In genomic region chr1:160400646-160401486, GRCh38 we compare ENCODE assay signal across 8 cellular contexts. TPM values are rescaled to one million over a fixed set of nuclear protein-coding genes. Genes with fewer than 3 reads are reported as not detected.
DNase-seq lines count a peak whose midpoint lies in the region; ATAC-seq and TF ChIP-seq lines count a peak whose summit lies in the region.

No MANE protein-coding gene starts in this region.

- H3K36me3 ChIP-seq in BE2C = no peaks in the 10 kb centered on the region
- H3K36me3 ChIP-seq in lower lobe of right lung = no peaks in the 10 kb centered on the region
- no peaks in the 10 kb centered on the region for H3K36me3 ChIP-seq in upper lobe of left lung

- TF ChIP-seq CTCF in BE2C (IDR thresholded peaks at IDR 0.05; ENCODE audit: low read depth, low read length) = no peak
- no peak for TF ChIP-seq CTCF in cardiac fibroblast (IDR thresholded peaks at IDR 0.05; ENCODE audit: low read depth, low read length)
- no peak for TF ChIP-seq CTCF in lower lobe of right lung (IDR thresholded peaks at IDR 0.05)
- TF ChIP-seq CTCF in upper lobe of left lung (IDR thresholded peaks at IDR 0.05) = no peak

- DNase-seq in BE2C (no peak), cardiac fibroblast (ENCODE audit: low read depth in 2 of 2) (no peak), lower lobe of right lung (no peak), upper lobe of left lung (peak in 1 of 2 donors; percentile 84), GM19240 (ENCODE audit: insufficient read length, low spot score) (no peak)
- no peak for DNase-seq in Jurkat, Clone E6-1 (ENCODE audit: low read depth, low spot score)

- ATAC-seq in lower lobe of right lung (peak; percentile 35 to 43), upper lobe of left lung (ENCODE audit: low FRiP score in 2 of 2) (peak in 1 of 2 donors; percentile 33), GM18502 (IDR thresholded peaks at IDR 0.05; ENCODE audit: poor library complexity, unreplicated experiment) (no peak), GM18519 (IDR thresholded peaks at IDR 0.05; ENCODE audit: low FRiP score, unreplicated experiment) (no peak)

- no peak for TF ChIP-seq EP300 in upper lobe of left lung (IDR thresholded peaks at IDR 0.05)

- WGBS in upper lobe of left lung, 2 donors = 5 to 9% methylated on average over 31 to 43 of the region's 55 CpGs

- TF ChIP-seq POLR2A in upper lobe of left lung (IDR thresholded peaks at IDR 0.05) = no peak

- H3K27me3 ChIP-seq in BE2C (no peaks in the 10 kb centered on the region), lower lobe of right lung (ENCODE audit: low read depth) (peaks cover 21% of the 10 kb centered on the region), upper lobe of left lung (peaks cover 0 to 13% (median 6%) of the 10 kb centered on the region in 4 donors)

- H3K4me1 ChIP-seq in BE2C = no peaks in the 10 kb centered on the region; the same call in 1 of the 2 replicates
- H3K4me1 ChIP-seq in lower lobe of right lung = peaks cover 4% of the 10 kb centered on the region
- H3K4me1 ChIP-seq in upper lobe of left lung = peaks cover 15 to 41% (median 28%) of the 10 kb centered on the region in 4 donors

- peak overlapping the region; percentile 41 for H3K27ac ChIP-seq in lower lobe of right lung
- peak overlapping the region; percentile 64 to 87 (median 72) for H3K27ac ChIP-seq in upper lobe of left lung

- H3K4me3 ChIP-seq in BE2C (ENCODE audit: low read depth, low read length) (peak overlapping the region; percentile 79), cardiac fibroblast (replicated peaks in 1 of 2; ENCODE audit: low read depth in 2 of 2, low read length in 2 of 2) (peak overlapping the region; percentile 52 to 56), lower lobe of right lung (peak overlapping the region; percentile 68), upper lobe of left lung (peak overlapping the region; percentile 52 to 79 (median 70))
- peak overlapping the region; percentile 58 for H3K4me3 ChIP-seq in Jurkat, Clone E6-1 (ENCODE audit: low read length)

- intact Hi-C loops in lower lobe of right lung (cut with DNase I) = no loop called here

- H3K9me3 ChIP-seq in BE2C (no peaks in the 10 kb centered on the region), lower lobe of right lung (no peaks in the 10 kb centered on the region), upper lobe of left lung (no peaks in the 10 kb centered on the region)

RNA-seq across cellular contexts. Expression of gene VANGL2, which starts 0.5 kb away (rescaled TPM):
- 15.4 TPM for polyA plus RNA-seq in BE2C (2012; ENCODE audit: insufficient read depth, insufficient read length, low read depth)
- 0.97 TPM for polyA plus RNA-seq in Jurkat, Clone E6-1 (2012; ENCODE audit: insufficient read depth, insufficient read length)
- total RNA-seq in lower lobe of right lung (7.5 TPM), upper lobe of left lung (1 to 10 TPM; 2.0 to 4.8 (median 2.7) TPM)

RNA-seq across cellular contexts. Expression of gene NHLH1, which starts 34.0 kb away (rescaled TPM):
- polyA plus RNA-seq in BE2C (2012; ENCODE audit: insufficient read depth, insufficient read length, low read depth) = 4.6 TPM
- 0.45 TPM for polyA plus RNA-seq in Jurkat, Clone E6-1 (2012; ENCODE audit: insufficient read depth, insufficient read length)
- total RNA-seq in lower lobe of right lung (0.15 TPM), upper lobe of left lung (1 to 10 TPM in 1 of 6 donors, under 1 TPM in 2, not detected in 3; 0.20 to 1.0 (median 0.33) TPM)

RNA-seq across cellular contexts. Expression of gene NCSTN, which starts 57.7 kb away (rescaled TPM):
- 108 TPM for polyA plus RNA-seq in BE2C (2012; ENCODE audit: insufficient read depth, insufficient read length, low read depth)
- polyA plus RNA-seq in Jurkat, Clone E6-1 (2012; ENCODE audit: insufficient read depth, insufficient read length) = 50.4 TPM
- total RNA-seq in lower lobe of right lung (108 TPM), upper lobe of left lung (100 to 1,000 TPM in 2 of 6 donors, 10 to 100 TPM in 4; 55.9 to 116 (median 70.8) TPM)

RNA-seq across cellular contexts. Expression of gene COPA, which starts 57.8 kb away (rescaled TPM):
- 90.3 TPM for polyA plus RNA-seq in BE2C (2012; ENCODE audit: insufficient read depth, insufficient read length, low read depth)
- 81.5 TPM for polyA plus RNA-seq in Jurkat, Clone E6-1 (2012; ENCODE audit: insufficient read depth, insufficient read length)
- total RNA-seq in lower lobe of right lung (136 TPM), upper lobe of left lung (100 to 1,000 TPM in 5 of 6 donors, 10 to 100 TPM in 1; 99.4 to 165 (median 141) TPM)

Comparison
In these comparisons a context has a peak if more than half of its experiments do, and no peak if none do; other contexts are left out.
1. ATAC-seq: peak in lower lobe of right lung (2 of 2); none in GM18502 (single experiment) and GM18519 (single experiment).
2. Peak in every context shown above with its lines, with median percentiles within 50 percentile points of each other: H3K4me3 ChIP-seq.